In the genomic region with DNA sequence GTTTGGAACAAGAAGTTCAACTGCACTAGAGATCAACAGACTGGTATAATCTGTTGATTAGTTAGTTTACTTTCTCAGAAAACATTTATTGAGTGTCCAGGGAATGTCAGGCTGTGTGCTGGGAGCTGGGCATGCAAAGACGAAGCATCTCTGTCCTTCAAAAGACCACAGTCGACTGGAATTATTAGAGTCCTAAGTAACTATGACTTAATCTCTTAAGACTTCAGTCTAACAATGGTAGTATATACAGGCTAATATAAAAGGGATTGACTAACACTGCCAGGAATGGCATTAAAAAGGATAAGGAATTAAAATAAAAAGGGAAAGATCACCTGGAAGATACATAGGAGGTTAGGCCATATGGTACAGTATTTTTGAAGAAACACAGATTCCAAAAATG, we compare ENCODE assay signal across 22 cellular contexts.
DNase-seq lines count a peak whose midpoint lies in the region; ATAC-seq, FAIRE-seq and TF ChIP-seq lines count a peak whose summit lies in the region.
"Had no signal": no experiment of that assay in that cellular context is flagged by ENCODE, and none has a peak within 500 bp of the region (broad histone marks: within the 10 kb centered on the region; RNA-seq: fewer than 3 reads in every experiment).

No MANE protein-coding gene starts in this region.

- no peaks in the 10 kb centered on the region for H3K79me2 ChIP-seq in GM23338 (replicated peaks; ENCODE audit: insufficient read depth)

- H3K36me3 Mint-ChIP-seq in GM23338 (ENCODE audit: low read depth) (peaks cover 16% of the 10 kb centered on the region; the same call in 2 of the 3 replicates), osteocyte (ENCODE audit: unreplicated experiment) (peaks cover 23% of the 10 kb centered on the region)
- H3K36me3 Mint-ChIP-seq: CD8-positive, alpha-beta T cell had no signal

- H3K27me3 Mint-ChIP-seq in GM23338 (ENCODE audit: insufficient read depth, low read depth, poor library complexity) (peaks cover 1% of the 10 kb centered on the region), osteocyte (ENCODE audit: unreplicated experiment) (no peaks in the 10 kb centered on the region)

- H3F3A ChIP-seq in GM23338 (replicated peaks; ENCODE audit: low read depth) = no peaks in the 10 kb centered on the region

- ATAC-seq in GM23338 (no peak), HG02759 (IDR thresholded peaks at IDR 0.05; ENCODE audit: unreplicated experiment) (no peak)
- ATAC-seq: A549; CD8-positive, alpha-beta T cell; HepG2; PC-3 had no signal

- no peak overlapping the region for H3K4me2 ChIP-seq in GM23338
- H3K4me2 ChIP-seq: A549; BLaER1 treated with 17β-estradiol and CSF1 and Interleukin-3, amounts not matched to agents 10 nM and 100 nM had no signal

- no peak for TF ChIP-seq POLR2A in GM12891 (IDR thresholded peaks at IDR 0.05; ENCODE audit: low read depth, low read length)

- no peak overlapping the region for H2AFZ ChIP-seq in GM23338

- DNase-seq in GM23338 (ENCODE audit: low spot score) (no peak), SJSA1 (ENCODE audit: low read depth in 1 of 2, low spot score in 2 of 2) (peak in 1 of 2 experiments; percentile 54), fibroblast of pulmonary artery (ENCODE audit: low read depth) (peak; percentile 9), osteocyte (ENCODE audit: extremely low spot score, unreplicated experiment) (no peak), GM12891 (ENCODE audit: insufficient read length, low spot score) (no peak)
- DNase-seq in stimulated activated CD4-positive, alpha-beta T cell treated with anti-CD3 and anti-CD28 coated beads, Interleukin-4, amount 100 ng/mL, for 4 hours = no peak
- DNase-seq: Calu3; CD8-positive, alpha-beta T cell; HFFc6; KG1; NCI-H1105 treated with DMSO at 0.1 percent for 48 hours; NCI-H1694; NCI-H2081 treated with DMSO at 0.1 percent for 48 hours; NCI-H510A; NCI-H748 treated with DMSO at 0.1 percent for 48 hours; PC-3; RPMI8226; SIG-M5 had no signal

- H4K20me1 ChIP-seq in GM23338 (replicated peaks; ENCODE audit: insufficient read depth) = no peaks in the 10 kb centered on the region

- H3K27ac ChIP-seq in GM23338 (ENCODE audit: low read depth) (peak overlapping the region; percentile 20; the same call in 1 of the 2 replicates), SJSA1 (peak overlapping the region; percentile 36)
- H3K27ac ChIP-seq: A549; BLaER1 treated with 17β-estradiol and CSF1 and Interleukin-3, amounts not matched to agents 10 nM and 100 nM had no signal

- TF ChIP-seq CTCF in GM23338 (conservative IDR thresholded peaks at IDR 0.05; ENCODE audit: low read depth in 2 of 2) = no peak
- TF ChIP-seq CTCF in fibroblast of pulmonary artery (IDR thresholded peaks at IDR 0.05; ENCODE audit: low read length, missing control alignments) = no peak
- no peak for TF ChIP-seq CTCF in osteocyte (IDR thresholded peaks at IDR 0.05)

- no peaks in the 10 kb centered on the region for H3K9me2 ChIP-seq in GM23338 (ENCODE audit: insufficient read depth)

- 0 out of 2 replicates have a peak, but pooled peaks cover 3% of the 10 kb centered on the region for H3K36me3 ChIP-seq in GM23338 (ENCODE audit: insufficient read depth)
- peaks cover 41% of the 10 kb centered on the region for H3K36me3 ChIP-seq in SJSA1

- FAIRE-seq in GM12891 (lab: Jason Lieb, UNC) = no peak
- FAIRE-seq: A549, HepG2 had no signal

- H3K9me3 ChIP-seq in SJSA1 (replicated peaks) = no peaks in the 10 kb centered on the region
- H3K9me3 ChIP-seq: A549; BLaER1 treated with 17β-estradiol and CSF1 and Interleukin-3, amounts not matched to agents 10 nM and 100 nM had no signal

- no peak overlapping the region for H3K4me3 ChIP-seq in GM23338
- H3K4me3 ChIP-seq in SJSA1 = no peak overlapping the region
- H3K4me3 ChIP-seq in fibroblast of pulmonary artery (replicated peaks; ENCODE audit: low read depth, low read length) = no peak overlapping the region
- H3K4me3 ChIP-seq: A549; BLaER1 treated with 17β-estradiol and CSF1 and Interleukin-3, amounts not matched to agents 10 nM and 100 nM had no signal

- H3K27me3 ChIP-seq in GM23338 (ENCODE audit: insufficient read depth) = no peaks in the 10 kb centered on the region
- H3K27me3 ChIP-seq in SJSA1 (replicated peaks) = no peaks in the 10 kb centered on the region
- H3K27me3 ChIP-seq: BLaER1 treated with 17β-estradiol and CSF1 and Interleukin-3, amounts not matched to agents 10 nM and 100 nM had no signal

- H3K4me1 Mint-ChIP-seq in GM23338 = no peaks in the 10 kb centered on the region
- peaks cover 2% of the 10 kb centered on the region for H3K4me1 Mint-ChIP-seq in osteocyte (ENCODE audit: unreplicated experiment)

- H3K27ac Mint-ChIP-seq in GM23338 = no peak overlapping the region
- peak overlapping the region; percentile 16 for H3K27ac Mint-ChIP-seq in osteocyte (ENCODE audit: unreplicated experiment)
- H3K27ac Mint-ChIP-seq: CD8-positive, alpha-beta T cell; HFFc6 had no signal

- no peaks in the 10 kb centered on the region for H3K9me3 Mint-ChIP-seq in GM23338
- no peaks in the 10 kb centered on the region for H3K9me3 Mint-ChIP-seq in osteocyte (ENCODE audit: unreplicated experiment)
- H3K9me3 Mint-ChIP-seq: CD8-positive, alpha-beta T cell; HFFc6 had no signal

- H3K4me3 Mint-ChIP-seq in GM23338 = no peak overlapping the region
- H3K4me3 Mint-ChIP-seq in osteocyte (ENCODE audit: unreplicated experiment) = no peak overlapping the region
- H3K4me3 Mint-ChIP-seq: CD8-positive, alpha-beta T cell; HFFc6 had no signal

- no peaks in the 10 kb centered on the region for H3K4me1 ChIP-seq in GM23338 (ENCODE audit: insufficient read depth)
- H3K4me1 ChIP-seq in SJSA1 (replicated peaks) = peaks cover 17% of the 10 kb centered on the region
- H3K4me1 ChIP-seq: A549 had no signal

TF ChIP-seq in GM23338, 12 proteins besides CTCF, POLR2A, EP300 and RAD21 (continues in another document):
- TF ChIP-seq STAT1 (IDR thresholded peaks at IDR 0.05; ENCODE audit: unreplicated experiment) = no peak

TF ChIP-seq in GM12891, 5 proteins besides CTCF, POLR2A, EP300 and RAD21:
- TF ChIP-seq TAF1 (IDR thresholded peaks at IDR 0.05; ENCODE audit: low read depth, low read length) (no peak), POU2F2 (IDR thresholded peaks at IDR 0.05; ENCODE audit: low read depth, low read length) (no peak), POLR2AphosphoS5 (IDR thresholded peaks at IDR 0.05; ENCODE audit: low read depth, low read length) (no peak), PAX5 (IDR thresholded peaks at IDR 0.05; ENCODE audit: insufficient read depth, low read length, severe bottlenecking) (no peak), SPI1 (IDR thresholded peaks at IDR 0.05; ENCODE audit: low read depth, low read length) (no peak)
